ENCODE assay signal across 30 cellular contexts in the genomic region with DNA sequence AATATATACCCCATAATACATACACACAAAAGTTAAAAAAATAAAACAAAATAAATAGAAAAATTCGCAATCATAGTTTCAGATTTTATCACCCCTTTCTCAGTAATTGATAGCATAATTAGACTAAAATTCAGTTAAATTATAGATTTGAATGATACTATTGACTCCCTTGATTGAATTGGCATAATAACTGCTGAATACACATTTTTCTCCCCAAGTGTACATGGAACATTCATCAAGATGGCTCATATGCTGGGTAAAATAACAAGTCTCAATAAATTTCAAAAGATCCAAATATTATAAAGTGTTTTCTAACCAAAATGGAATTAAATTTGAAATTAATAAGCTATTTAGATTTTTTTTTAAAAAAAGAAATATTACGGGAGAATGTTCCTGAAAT.
"Had no signal": no experiment of that assay in that cellular context is flagged by ENCODE, and none has a peak within 500 bp of the region (broad histone marks: within the 10 kb centered on the region; RNA-seq: fewer than 3 reads in every experiment).

No MANE protein-coding gene starts in this region.

- ATAC-seq: left colon; left lung; lower lobe of right lung; naive thymus-derived CD8-positive, alpha-beta T cell; pancreas; right cardiac atrium; stimulated activated memory B cell treated with anti-CD40 and anti-IgM and Interleukin-4, amounts not matched to agents 10 μg/mL and 1 μg/mL and 100 μg/mL, for 72 hours; stimulated activated naive CD8-positive, alpha-beta T cell treated with anti-CD3 and anti-CD28 coated beads, Interleukin-15, amount 100 ng/mL, for 72 hours had no signal

- H3K36me3 ChIP-seq: left lung, lower lobe of right lung, pancreas, prostate gland, sigmoid colon, transverse colon, upper lobe of left lung, vagina had no signal

- H3K4me3 Mint-ChIP-seq: immature natural killer cell; naive thymus-derived CD8-positive, alpha-beta T cell; nephron; neural crest cell; stimulated activated memory B cell treated with anti-CD40 and anti-IgM and Interleukin-4, amounts not matched to agents 10 μg/mL and 1 μg/mL and 100 μg/mL, for 72 hours; stimulated activated naive CD8-positive, alpha-beta T cell treated with anti-CD3 and anti-CD28 coated beads, Interleukin-15, amount 100 ng/mL, for 72 hours had no signal

- H3K27me3 ChIP-seq: left lung, pancreas, sigmoid colon, transverse colon, upper lobe of left lung, vagina had no signal

- DNase-seq: hypothalamus; immature natural killer cell; kidney; left colon; left lung; lower lobe of right lung; mammary epithelial cell; naive thymus-derived CD8-positive, alpha-beta T cell; nucleus accumbens; pancreas; posterior cingulate gyrus; retina; sigmoid colon; small intestine; stimulated activated CD4-positive, alpha-beta T cell treated with anti-CD3 and anti-CD28 coated beads, Interleukin-1b, Interleukin-23, amount 100 ng/mL, for 48 hours; stimulated activated CD4-positive, alpha-beta T cell treated with anti-CD3 and anti-CD28 coated beads, Interleukin-2, amount 100 ng/mL, for 48 hours; stimulated activated CD4-positive, alpha-beta T cell treated with anti-CD3 and anti-CD28 coated beads, Interleukin-4, amount 100 ng/mL, for 4 hours; stimulated activated CD8-positive, alpha-beta memory T cell treated with anti-CD3 and anti-CD28 coated beads, Interleukin-4, amount 100 ng/mL, for 48 hours; stimulated activated naive CD4-positive, alpha-beta T cell treated with Interleukin-2 at 50 U/mL for 16 hours; stimulated activated naive CD8-positive, alpha-beta T cell treated with anti-CD3 and anti-CD28 coated beads, Interleukin-15, amount 100 ng/mL, for 72 hours; substantia nigra; transverse colon; upper lobe of left lung had no signal

- H3K4me3 ChIP-seq: left lung, lower lobe of right lung, pancreas, prostate gland, sigmoid colon, transverse colon, upper lobe of left lung, vagina had no signal

- H3K36me3 Mint-ChIP-seq: immature natural killer cell; stimulated activated memory B cell treated with anti-CD40 and anti-IgM and Interleukin-4, amounts not matched to agents 10 μg/mL and 1 μg/mL and 100 μg/mL, for 72 hours had no signal

- H3K9me3 ChIP-seq: lower lobe of right lung, pancreas, prostate gland, vagina had no signal

- H3K27me3 Mint-ChIP-seq: stimulated activated naive CD8-positive, alpha-beta T cell treated with anti-CD3 and anti-CD28 coated beads, Interleukin-15, amount 100 ng/mL, for 72 hours had no signal

- FAIRE-seq: islet of Langerhans, kidney, pancreas, small intestine had no signal

- H3K27ac ChIP-seq: left lung, lower lobe of right lung, pancreas, prostate gland, sigmoid colon, transverse colon, upper lobe of left lung, vagina had no signal

- H3K27ac Mint-ChIP-seq: naive thymus-derived CD8-positive, alpha-beta T cell; stimulated activated memory B cell treated with anti-CD40 and anti-IgM and Interleukin-4, amounts not matched to agents 10 μg/mL and 1 μg/mL and 100 μg/mL, for 72 hours; stimulated activated naive CD8-positive, alpha-beta T cell treated with anti-CD3 and anti-CD28 coated beads, Interleukin-15, amount 100 ng/mL, for 72 hours had no signal

- H3K4me1 Mint-ChIP-seq: immature natural killer cell; naive thymus-derived CD8-positive, alpha-beta T cell; neural crest cell; stimulated activated memory B cell treated with anti-CD40 and anti-IgM and Interleukin-4, amounts not matched to agents 10 μg/mL and 1 μg/mL and 100 μg/mL, for 72 hours; stimulated activated naive CD8-positive, alpha-beta T cell treated with anti-CD3 and anti-CD28 coated beads, Interleukin-15, amount 100 ng/mL, for 72 hours had no signal

- H3K4me1 ChIP-seq: left lung, lower lobe of right lung, pancreas, prostate gland, transverse colon, upper lobe of left lung, vagina had no signal
